In genomic region chr5:73448072-73448432, GRCh38 we compare ENCODE assay signal across 8 cellular contexts. TPM values are rescaled to one million over a fixed set of nuclear protein-coding genes. Genes with fewer than 3 reads are reported as not detected.
DNase-seq lines count a peak whose midpoint lies in the region; ATAC-seq and TF ChIP-seq lines count a peak whose summit lies in the region.

No MANE protein-coding gene starts in this region.

- no peaks in the 10 kb centered on the region for H3K36me3 ChIP-seq in OCI-LY7 (ENCODE audit: insufficient read depth, low read length)
- no peaks in the 10 kb centered on the region for H3K36me3 ChIP-seq in ectodermal cell (ENCODE audit: control insufficient read depth, insufficient read depth, low read length)

- POLR2A ChIA-PET in OCI-LY7 (lab: Charles Lee): interaction anchor here (1.0 kb wide), 1 partner anchor 48 kb away, joined by 4 read pairs; no protein-coding TSS in a partner anchor

- BruUV-seq in OCI-LY7 (replicated peaks; lab: Mats Ljungman, UMichigan): no TSS peak

- intact Hi-C loops in OCI-LY7 (cut with micrococcal nuclease; ENCODE audit: unreplicated experiment) (loop anchor here (1.0 to 10.0 kb wide), 5 partner anchors 49 to 631 kb away; partner anchors contain the start of genes FCHO2 and TNPO1), posterior vena cava (cut with DNase I) (loop anchor here in 1 of 2 donors (10.0 kb wide), 1 partner anchor 363 kb away; no protein-coding TSS in a partner anchor)

- H3K79me2 ChIP-seq in OCI-LY7 (ENCODE audit: insufficient read depth, low read depth, low read length): no peaks in the 10 kb centered on the region

- ATAC-seq in HG02610 (IDR thresholded peaks at IDR 0.05; ENCODE audit: unreplicated experiment) (no peak), GM18517 (IDR thresholded peaks at IDR 0.05; ENCODE audit: unreplicated experiment) (no peak)

- DNase-seq in stimulated activated CD4-positive, alpha-beta T cell treated with anti-CD3 and anti-CD28 coated beads, Interleukin-4, amount 100 ng/mL, for 1 hour: peak; percentile 22
- DNase-seq in stimulated activated CD4-positive, alpha-beta T cell treated with anti-CD3 and anti-CD28 coated beads, Interleukin-4, amount 100 ng/mL, for 24 hours: no peak
- DNase-seq in OCI-LY7 (ENCODE audit: low spot score): peak; percentile 32
- DNase-seq in posterior vena cava (ENCODE audit: low spot score): peak; percentile 82
- DNase-seq in GM19238 (ENCODE audit: insufficient read length, low spot score): no peak

- no peaks in the 10 kb centered on the region for H3K9me3 ChIP-seq in OCI-LY7 (ENCODE audit: low read length)
- H3K9me3 ChIP-seq in ectodermal cell (ENCODE audit: control insufficient read depth, low read length): no peaks in the 10 kb centered on the region

- no peak overlapping the region for H2AFZ ChIP-seq in OCI-LY7 (ENCODE audit: low read length)

- H3K27me3 ChIP-seq in ectodermal cell (ENCODE audit: control insufficient read depth, insufficient read depth, low read length, poor library complexity, severe bottlenecking): peaks cover 96% of the 10 kb centered on the region

- CTCF ChIA-PET in OCI-LY7 (lab: Charles Lee; ENCODE audit: unreplicated experiment): no interaction called here

- TF ChIP-seq CTCF in OCI-LY7 (conservative IDR thresholded peaks at IDR 0.05; ENCODE audit: low read length): no peak

- no peaks in the 10 kb centered on the region for H3K9me2 ChIP-seq in OCI-LY7 (ENCODE audit: insufficient read depth, low read length)

- H3K4me3 ChIP-seq in OCI-LY7 (ENCODE audit: low read depth, low read length, poor library complexity, severe bottlenecking): peak overlapping the region; percentile 65
- peak overlapping the region; percentile 20 for H3K4me3 ChIP-seq in ectodermal cell (ENCODE audit: insufficient read depth, low read depth, low read length)

- WGBS in ectodermal cell, 2 experiments: 0% methylated on average over 48 of the region's 48 CpGs

- no peaks in the 10 kb centered on the region for H4K20me1 ChIP-seq in OCI-LY7 (ENCODE audit: insufficient read depth, low read length)

- H3K4me2 ChIP-seq in OCI-LY7 (ENCODE audit: low read length): peak overlapping the region; percentile 71

- peaks cover 12% of the 10 kb centered on the region for H3K4me1 ChIP-seq in OCI-LY7 (ENCODE audit: insufficient read depth, low read length, poor library complexity, severe bottlenecking)
- peaks cover 21% of the 10 kb centered on the region for H3K4me1 ChIP-seq in ectodermal cell (ENCODE audit: control insufficient read depth, insufficient read depth, low read length)

- H3K27ac ChIP-seq in OCI-LY7 (ENCODE audit: low read depth, low read length, poor library complexity, severe bottlenecking) (no peak overlapping the region), ectodermal cell (ENCODE audit: insufficient read depth, low read depth, low read length, poor library complexity, severe bottlenecking) (no peak overlapping the region)

RNA-seq across cellular contexts. Expression of gene FOXD1, which starts 0.5 kb away (rescaled TPM):
- 0.75 and 1.5 TPM in 2 replicates for total RNA-seq in OCI-LY7 (2014; rRNA removed; shearing (Covaris generic))
- total RNA-seq in OCI-LY7 (2022): 4.7 and 5.6 TPM in 2 replicates
- polyA plus RNA-seq in ectodermal cell (2013, experiment 1 of 4): 0.85 TPM
- polyA plus RNA-seq in ectodermal cell (2013, experiment 2 of 4): 1.00 TPM
- 1.1 TPM for polyA plus RNA-seq in ectodermal cell (2013, experiment 3 of 4)
- 1.2 TPM for polyA plus RNA-seq in ectodermal cell (2013, experiment 4 of 4)
- total RNA-seq in posterior vena cava: 10 to 100 TPM; 10.2 to 15.8 TPM

RNA-seq across cellular contexts. Expression of gene BTF3, which starts 50.2 kb away (rescaled TPM):
- total RNA-seq in OCI-LY7 (2014; rRNA removed; shearing (Covaris generic)): 350 and 372 TPM in 2 replicates
- total RNA-seq in OCI-LY7 (2022): 736 and 805 TPM in 2 replicates
- polyA plus RNA-seq in ectodermal cell (2013, experiment 1 of 4): 890 TPM
- polyA plus RNA-seq in ectodermal cell (2013, experiment 2 of 4): 845 TPM
- 809 TPM for polyA plus RNA-seq in ectodermal cell (2013, experiment 3 of 4)
- polyA plus RNA-seq in ectodermal cell (2013, experiment 4 of 4): 901 TPM
- 100 to 1,000 TPM; 389 to 397 TPM for total RNA-seq in posterior vena cava

Comparison
In these comparisons a context has a peak if more than half of its experiments do, and no peak if none do; other contexts are left out.
1. DNase-seq: peak in stimulated activated CD4-positive, alpha-beta T cell treated with anti-CD3 and anti-CD28 coated beads, Interleukin-4, amount 100 ng/mL, for 1 hour (single experiment), OCI-LY7 (single experiment) and posterior vena cava (single experiment); none in stimulated activated CD4-positive, alpha-beta T cell treated with anti-CD3 and anti-CD28 coated beads, Interleukin-4, amount 100 ng/mL, for 24 hours (single experiment) and GM19238 (single experiment).